ENCODE assay signal across 8 cellular contexts in the genomic region with DNA sequence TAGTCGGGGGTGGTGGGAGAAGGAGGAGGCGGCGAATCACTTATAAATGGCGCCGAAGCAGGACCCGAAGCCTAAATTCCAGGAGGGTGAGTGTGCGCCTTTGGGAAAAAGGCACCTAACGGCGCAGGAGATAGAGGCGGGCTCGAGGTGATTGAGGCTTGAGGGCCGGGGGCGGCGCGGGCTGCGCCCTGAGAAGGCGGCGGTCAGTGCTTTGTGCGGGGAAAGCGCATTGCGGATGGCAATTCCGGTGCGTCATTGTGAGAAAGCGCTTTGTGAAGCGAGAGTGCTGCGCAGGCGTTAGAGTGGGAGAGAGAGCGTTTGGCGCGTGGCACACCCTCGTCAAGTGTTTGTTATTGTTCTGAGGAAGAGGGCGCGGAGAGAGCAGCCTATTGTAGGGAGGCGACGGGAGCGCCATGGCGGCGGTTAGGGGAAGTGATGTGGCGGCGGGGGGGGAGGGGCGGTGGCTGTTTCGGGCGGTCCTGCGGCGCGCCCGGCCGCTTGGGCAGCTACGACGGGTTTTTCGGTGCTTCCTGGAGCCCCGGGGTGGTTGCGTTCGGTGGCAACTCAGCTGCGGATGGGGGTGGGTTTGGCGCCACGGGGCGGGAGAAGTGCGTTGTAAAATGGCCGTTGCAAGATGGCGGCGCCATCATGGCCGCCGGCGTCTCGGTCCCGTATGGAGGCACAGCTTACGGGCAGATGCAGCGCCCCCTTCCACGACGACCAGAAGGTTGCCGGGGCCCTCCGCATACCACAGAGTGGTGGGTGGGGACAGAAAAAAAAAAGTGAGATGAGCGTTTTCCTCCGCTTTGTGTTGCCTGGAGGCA. TPM values are rescaled to one million over a fixed set of nuclear protein-coding genes. Genes with fewer than 3 reads are reported as not detected.
DNase-seq lines count a peak whose midpoint lies in the region; ATAC-seq and TF ChIP-seq lines count a peak whose summit lies in the region.

No MANE protein-coding gene starts in this region.

- no peak for TF ChIP-seq EP300 in gastroesophageal sphincter (IDR thresholded peaks at IDR 0.05)

- no peaks in the 10 kb centered on the region for H3K27me3 ChIP-seq in HAP-1 (ENCODE audit: low read depth)
- H3K27me3 ChIP-seq in MM.1S (replicated peaks; ENCODE audit: insufficient read depth, low read length) = no peaks in the 10 kb centered on the region
- H3K27me3 ChIP-seq in gastroesophageal sphincter = no peaks in the 10 kb centered on the region

- H3K4me1 ChIP-seq in HAP-1 (peaks cover 32% of the 10 kb centered on the region), MM.1S (ENCODE audit: low read length) (peaks cover 13% of the 10 kb centered on the region), gastroesophageal sphincter (peaks cover 6 to 46% (median 23%) of the 10 kb centered on the region in 3 donors)

- no peaks in the 10 kb centered on the region for H3K9me2 ChIP-seq in MM.1S (replicated peaks; ENCODE audit: insufficient read depth, low read length)

- H3K36me3 ChIP-seq in HAP-1 (replicated peaks) (peaks cover 4% of the 10 kb centered on the region), MM.1S (replicated peaks; ENCODE audit: insufficient read depth, low read length) (no peaks in the 10 kb centered on the region), gastroesophageal sphincter (no peaks in the 10 kb centered on the region)

- TF ChIP-seq CTCF in MM.1S (IDR thresholded peaks at IDR 0.05; ENCODE audit: low read length) (peak; percentile 54), gastroesophageal sphincter (IDR thresholded peaks at IDR 0.05) (peak in 3 of 4 experiments; percentile 4 to 44 (median 17))

- H3F3A ChIP-seq in MM.1S (ENCODE audit: insufficient read depth, low read length) = peaks cover 12% of the 10 kb centered on the region

- H4K20me1 ChIP-seq in MM.1S (ENCODE audit: insufficient read depth, low read length) = peaks cover 46% of the 10 kb centered on the region

- peak; percentile 60 to 70 for TF ChIP-seq POLR2A in gastroesophageal sphincter (IDR thresholded peaks at IDR 0.05)

- 0% methylated on average over 49 of the region's 75 CpGs; no CpG with 5 or more reads in 1 of the 2 donors for WGBS in gastroesophageal sphincter (ENCODE audit: low coverage in 1 of 2), 2 donors

- peak; percentile 55 for ATAC-seq in gastroesophageal sphincter

- H3K4me3 ChIP-seq in HAP-1 = peak overlapping the region; percentile 100
- peak overlapping the region; percentile 73 for H3K4me3 ChIP-seq in MM.1S (ENCODE audit: low read length)
- peak overlapping the region; percentile 67 to 79 for H3K4me3 ChIP-seq in gastroesophageal sphincter

- peak overlapping the region; percentile 46; the same call in 1 of the 2 replicates for H3K4me2 ChIP-seq in MM.1S (ENCODE audit: low read depth, low read length)

- in situ Hi-C loops in HAP-1 (cut with MboI; ENCODE audit: low sequenced_read_pairs) = no loop called here

- H3K27ac ChIP-seq in MM.1S (ENCODE audit: low read length) (peak overlapping the region; percentile 100), gastroesophageal sphincter (peak overlapping the region; percentile 93 to 100 (median 97))

- peaks cover 54% of the 10 kb centered on the region for H3K79me2 ChIP-seq in MM.1S (ENCODE audit: low read length)

- H3K9ac ChIP-seq in MM.1S (ENCODE audit: low read length) = peak overlapping the region; percentile 100

- peak; percentile 88 for DNase-seq in GDM1 (lab: John Stamatoyannopoulos, UW)
- DNase-seq in HAP-1 (ENCODE audit: low spot score in 2 of 2) = peak; percentile 99 to 100
- peak; percentile 91 for DNase-seq in MM.1S
- peak; percentile 58 for DNase-seq in SHP77 treated with DMSO at 0.1 percent for 48 hours (lab: John Stamatoyannopoulos, UW)
- peak; percentile 92 for DNase-seq in activated naive CD4-positive, alpha-beta T cell treated with Interleukin-2 at 50 U/mL for 16 hours
- DNase-seq in nucleus accumbens (lab: John Stamatoyannopoulos, UW) = peak in 53 of 56 donors; percentile 44 to 95 (median 77)
- peak; percentile 82 for DNase-seq in superior temporal gyrus (ENCODE audit: extremely low spot score)

- H3K9me3 ChIP-seq in HAP-1 (no peaks in the 10 kb centered on the region), MM.1S (replicated peaks; ENCODE audit: insufficient read depth, low read length) (no peaks in the 10 kb centered on the region), gastroesophageal sphincter (no peaks in the 10 kb centered on the region)

- H2AFZ ChIP-seq in MM.1S (ENCODE audit: low read length) = 0 out of 2 replicates have a peak overlapping the region, but pooled peaks have one; percentile 45

RNA-seq across cellular contexts. Expression of gene MORF4L1, which starts 0.5 kb away (rescaled TPM):
- 100 to 1,000 TPM; 347 to 449 (median 406) TPM for total RNA-seq in gastroesophageal sphincter

Comparison
In these comparisons a context has a peak if more than half of its experiments do, and no peak if none do; other contexts are left out.
1. Peak in every context shown above with its lines: DNase-seq, ATAC-seq, H3K4me3 ChIP-seq and H3K27ac ChIP-seq.